ENCODE assay signal across 10 cellular contexts in the genomic region with DNA sequence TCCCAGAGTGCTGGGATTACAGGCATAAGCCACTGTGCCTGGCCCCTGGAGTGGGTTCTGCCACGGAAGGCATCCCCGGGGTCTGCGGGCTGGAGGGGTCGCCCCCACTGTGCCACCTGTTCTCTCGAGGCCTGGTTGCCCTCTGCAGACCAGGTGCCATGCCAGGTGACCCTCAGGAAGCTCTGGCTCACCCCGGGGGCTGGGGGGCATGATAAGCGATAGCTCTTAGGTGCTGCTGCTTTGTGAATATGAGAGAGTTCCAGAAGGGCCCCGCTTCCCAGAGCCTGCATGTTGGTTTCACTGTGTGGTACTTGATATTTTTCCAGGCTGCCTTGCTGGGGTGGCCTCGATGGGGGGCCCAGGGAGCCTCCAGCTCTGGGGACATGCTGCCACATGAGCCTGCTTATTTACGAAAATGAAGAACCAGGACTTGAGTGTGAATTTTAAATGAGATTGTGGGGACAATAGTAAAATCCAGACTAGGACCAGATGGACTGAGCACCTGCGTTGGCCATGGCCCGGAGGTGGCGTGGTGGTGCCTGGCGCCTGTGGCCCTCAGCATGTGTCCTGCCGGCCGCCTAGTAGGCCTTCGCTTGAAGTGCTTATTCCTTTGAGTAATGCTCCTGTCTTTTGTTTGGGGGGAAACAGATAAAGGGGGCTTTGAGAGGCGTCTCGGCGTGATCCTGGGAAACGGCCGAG. TPM values are rescaled to one million over a fixed set of nuclear protein-coding genes. Genes with fewer than 3 reads are reported as not detected.
DNase-seq lines count a peak whose midpoint lies in the region; ATAC-seq and TF ChIP-seq lines count a peak whose summit lies in the region.
"Had no signal": no experiment of that assay in that cellular context is flagged by ENCODE, and none has a peak within 500 bp of the region (broad histone marks: within the 10 kb centered on the region; RNA-seq: fewer than 3 reads in every experiment).

No MANE protein-coding gene starts in this region.

- H3K36me3 Mint-ChIP-seq in CD4-positive, alpha-beta T cell (ENCODE audit: low read depth): peaks cover 79% of the 10 kb centered on the region
- peaks cover 46% of the 10 kb centered on the region for H3K36me3 Mint-ChIP-seq in activated CD4-positive, alpha-beta memory T cell treated with anti-CD3 and anti-CD28 coated beads, Interleukin-2, amount 10 ng/mL, durations not matched to agents 7 days and 5 days (ENCODE audit: low read depth)
- H3K36me3 Mint-ChIP-seq in glutamatergic neuron (ENCODE audit: unreplicated experiment): no peaks in the 10 kb centered on the region

- H3K9me3 ChIP-seq in CD4-positive, alpha-beta T cell (ENCODE audit: control insufficient read depth, low read length): no peaks in the 10 kb centered on the region
- H3K9me3 ChIP-seq in sigmoid colon (no peaks in the 10 kb centered on the region), WERI-Rb-1 (ENCODE audit: severe bottlenecking) (no peaks in the 10 kb centered on the region)

- H3K27ac ChIP-seq in CD4-positive, alpha-beta T cell (ENCODE audit: low read depth, low read length): peak overlapping the region; percentile 92
- H3K27ac ChIP-seq in sigmoid colon (peak overlapping the region; percentile 87 to 92 (median 90)), WERI-Rb-1 (no peak overlapping the region)

- no peaks in the 10 kb centered on the region for H3K27me3 ChIP-seq in CD4-positive, alpha-beta T cell (ENCODE audit: control insufficient read depth, insufficient read depth, low read length)
- H3K27me3 ChIP-seq in sigmoid colon (no peaks in the 10 kb centered on the region), WERI-Rb-1 (ENCODE audit: insufficient read depth, low read depth, severe bottlenecking) (no peaks in the 10 kb centered on the region)

- no peaks in the 10 kb centered on the region for H3K9me3 Mint-ChIP-seq in CD4-positive, alpha-beta T cell
- H3K9me3 Mint-ChIP-seq in activated CD4-positive, alpha-beta memory T cell treated with anti-CD3 and anti-CD28 coated beads, Interleukin-2, amount 10 ng/mL, durations not matched to agents 7 days and 5 days: no peaks in the 10 kb centered on the region
- H3K9me3 Mint-ChIP-seq in glutamatergic neuron (ENCODE audit: unreplicated experiment): peaks cover 40% of the 10 kb centered on the region

- peaks cover 20% of the 10 kb centered on the region for H3K27me3 Mint-ChIP-seq in CD4-positive, alpha-beta T cell
- no peaks in the 10 kb centered on the region for H3K27me3 Mint-ChIP-seq in activated CD4-positive, alpha-beta memory T cell treated with anti-CD3 and anti-CD28 coated beads, Interleukin-2, amount 10 ng/mL, durations not matched to agents 7 days and 5 days
- H3K27me3 Mint-ChIP-seq in glutamatergic neuron (ENCODE audit: unreplicated experiment): peaks cover 34% of the 10 kb centered on the region

- no peak for ATAC-seq in CD4-positive, alpha-beta T cell (ENCODE audit: poor library complexity)
- ATAC-seq in GM18868 (IDR thresholded peaks at IDR 0.05; ENCODE audit: unreplicated experiment): no peak

- H3K4me3 Mint-ChIP-seq in CD4-positive, alpha-beta T cell: peak overlapping the region; percentile 99
- peak overlapping the region; percentile 98 for H3K4me3 Mint-ChIP-seq in activated CD4-positive, alpha-beta memory T cell treated with anti-CD3 and anti-CD28 coated beads, Interleukin-2, amount 10 ng/mL, durations not matched to agents 7 days and 5 days
- peak overlapping the region; percentile 69 for H3K4me3 Mint-ChIP-seq in glutamatergic neuron (ENCODE audit: unreplicated experiment)

- WGBS in sigmoid colon, 2 donors: 89 to 90% methylated on average over 22 of the region's 22 CpGs

- no peak for DNase-seq in CD4-positive, alpha-beta T cell
- no peak for DNase-seq in activated CD4-positive, alpha-beta memory T cell treated with anti-CD3 and anti-CD28 coated beads, Interleukin-2, amount 10 ng/mL, durations not matched to agents 7 days and 5 days
- DNase-seq in glutamatergic neuron (no peak), sigmoid colon (no peak), foreskin fibroblast (no peak), NCI-H1417 (lab: John Stamatoyannopoulos, UW) (no peak), WERI-Rb-1 (no peak)
- DNase-seq: DMS79, MM.1S had no signal

- H3K4me1 Mint-ChIP-seq in CD4-positive, alpha-beta T cell (ENCODE audit: low read depth): peaks cover 83% of the 10 kb centered on the region
- peaks cover 80% of the 10 kb centered on the region for H3K4me1 Mint-ChIP-seq in activated CD4-positive, alpha-beta memory T cell treated with anti-CD3 and anti-CD28 coated beads, Interleukin-2, amount 10 ng/mL, durations not matched to agents 7 days and 5 days
- H3K4me1 Mint-ChIP-seq in glutamatergic neuron (ENCODE audit: low read depth, unreplicated experiment): peaks cover 51% of the 10 kb centered on the region

- POLR2A ChIA-PET in CD4-positive, alpha-beta T cell (lab: Charles Lee): interaction anchor here (0.6 to 9.7 kb wide), 4 partner anchors 20 to 64 kb away, joined by 3 to 197 read pairs (median 62); no protein-coding TSS in a partner anchor
- POLR2A ChIA-PET in activated CD4-positive, alpha-beta memory T cell treated with anti-CD3 and anti-CD28 coated beads, Interleukin-2, amount 10 ng/mL, durations not matched to agents 7 days and 5 days (lab: Charles Lee): interaction anchor here (1.1 to 9.5 kb wide), 5 partner anchors 10 to 64 kb away, joined by 4 to 148 read pairs (median 50); no protein-coding TSS in a partner anchor

- CTCF ChIA-PET in CD4-positive, alpha-beta T cell (lab: Charles Lee): interaction anchor here (1.1 to 1.3 kb wide), 2 partner anchors 32 to 350 kb away, joined by 3 read pairs; a partner anchor contains a TSS
- CTCF ChIA-PET in activated CD4-positive, alpha-beta memory T cell treated with anti-CD3 and anti-CD28 coated beads, Interleukin-2, amount 10 ng/mL, durations not matched to agents 7 days and 5 days (lab: Charles Lee): interaction anchor here (1.1 to 3.3 kb wide), 7 partner anchors 18 to 156 kb away, joined by 3 to 22 read pairs (median 10); a partner anchor contains a TSS

- no peak for TF ChIP-seq CTCF in CD4-positive, alpha-beta T cell (IDR thresholded peaks at IDR 0.05)
- TF ChIP-seq CTCF in glutamatergic neuron (IDR thresholded peaks at IDR 0.05; ENCODE audit: partially characterized antibody, unreplicated experiment) (no peak), sigmoid colon (IDR thresholded peaks at IDR 0.05) (no peak), foreskin fibroblast (IDR thresholded peaks at IDR 0.05; ENCODE audit: low read depth, low read length) (no peak), WERI-Rb-1 (IDR thresholded peaks at IDR 0.05; ENCODE audit: low read depth, low read length) (no peak)

- peak overlapping the region; percentile 100 for H3K27ac Mint-ChIP-seq in CD4-positive, alpha-beta T cell
- H3K27ac Mint-ChIP-seq in activated CD4-positive, alpha-beta memory T cell treated with anti-CD3 and anti-CD28 coated beads, Interleukin-2, amount 10 ng/mL, durations not matched to agents 7 days and 5 days: peak overlapping the region; percentile 90
- peak overlapping the region; percentile 64 for H3K27ac Mint-ChIP-seq in glutamatergic neuron (ENCODE audit: unreplicated experiment)

- no peaks in the 10 kb centered on the region for H3K36me3 ChIP-seq in sigmoid colon
- peaks cover 25% of the 10 kb centered on the region for H3K36me3 ChIP-seq in WERI-Rb-1

- intact Hi-C loops in CD4-positive, alpha-beta T cell (cut with DNase I, micrococcal nuclease): loop anchor here in 1 of 2 experiments (2.0 kb wide), 1 partner anchor 19 kb away; no protein-coding TSS in a partner anchor
- intact Hi-C loops in sigmoid colon (cut with DNase I): loop anchor here (5.0 kb wide), 1 partner anchor 37 kb away; no protein-coding TSS in a partner anchor

- H3K4me1 ChIP-seq in sigmoid colon: peaks cover 0 to 100% (median 100%) of the 10 kb centered on the region in 4 donors

- TF ChIP-seq POLR2A in sigmoid colon (IDR thresholded peaks at IDR 0.05): no peak

- TF ChIP-seq EP300 in sigmoid colon (IDR thresholded peaks at IDR 0.05): no peak

- H3K4me3 ChIP-seq in sigmoid colon (peak overlapping the region in 1 of 4 donors; percentile 58), foreskin fibroblast (ENCODE audit: low read depth in 1 of 2, low read length in 2 of 2) (no peak overlapping the region), WERI-Rb-1 (ENCODE audit: low read depth, low read length) (no peak overlapping the region)

RNA-seq across cellular contexts. Expression of a gene that starts 7.3 kb away (rescaled TPM):
- total RNA-seq in CD4-positive, alpha-beta T cell: 100 to 1,000 TPM; 286 to 324 TPM
- total RNA-seq in activated CD4-positive, alpha-beta memory T cell treated with anti-CD3 and anti-CD28 coated beads, Interleukin-2, amount 10 ng/mL, durations not matched to agents 7 days and 5 days: 10 to 100 TPM; 58.0 to 61.5 TPM
- total RNA-seq in glutamatergic neuron (ENCODE audit: unreplicated experiment) (143 TPM), sigmoid colon (10 to 100 TPM; 18.9 to 50.4 (median 26.9) TPM)
- polyA plus RNA-seq in sigmoid colon: 10 to 100 TPM in 1 of 3 donors, 1 to 10 TPM in 2; 5.8 to 20.0 (median 6.6) TPM

RNA-seq across cellular contexts. Expression of a gene that starts 40.9 kb away (rescaled TPM):
- 10 to 100 TPM; 51.7 to 53.1 TPM for total RNA-seq in CD4-positive, alpha-beta T cell
- total RNA-seq in activated CD4-positive, alpha-beta memory T cell treated with anti-CD3 and anti-CD28 coated beads, Interleukin-2, amount 10 ng/mL, durations not matched to agents 7 days and 5 days: 10 to 100 TPM; 53.4 to 57.1 TPM
- total RNA-seq in glutamatergic neuron (ENCODE audit: unreplicated experiment): 111 TPM
- total RNA-seq in sigmoid colon: 10 to 100 TPM; 33.8 to 49.5 (median 39.6) TPM
- 10 to 100 TPM; 28.4 to 58.0 (median 56.5) TPM for polyA plus RNA-seq in sigmoid colon
